ENCODE assay signal across 8 cellular contexts in the genomic region with DNA sequence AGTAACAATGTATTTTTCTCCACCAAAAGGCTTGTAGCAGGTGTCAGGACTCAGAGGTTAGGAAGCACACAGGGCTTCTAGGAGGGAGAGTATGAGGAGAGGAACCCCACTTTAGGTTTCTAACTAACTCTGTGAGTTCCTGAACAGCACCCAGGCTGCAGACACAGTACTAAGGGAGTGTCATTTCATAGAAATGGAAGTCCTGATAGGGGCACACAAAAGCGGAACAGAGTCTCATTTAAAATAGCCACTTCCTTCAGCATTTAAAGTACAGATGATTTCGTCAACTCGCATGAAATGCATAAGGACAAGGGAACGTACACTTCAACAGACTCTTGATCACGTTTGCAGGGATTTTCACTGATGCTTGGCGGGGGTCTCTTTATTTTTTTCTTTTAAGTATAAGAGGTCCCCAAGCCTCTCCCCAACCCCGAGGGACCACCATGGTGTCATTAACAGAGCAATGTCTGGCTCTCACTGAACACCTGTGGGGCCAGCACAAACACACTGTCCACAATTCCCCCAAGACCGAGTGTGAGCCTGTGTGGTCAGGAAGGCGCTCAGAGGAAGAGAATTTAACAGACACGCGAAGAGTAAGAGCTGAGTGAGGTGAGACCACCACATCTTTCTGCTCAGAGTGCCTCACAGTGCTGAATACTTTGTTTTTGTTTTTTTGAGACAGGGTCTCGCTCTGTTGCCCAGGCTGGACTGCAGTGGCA.
DNase-seq lines count a peak whose midpoint lies in the region; ATAC-seq, FAIRE-seq and TF ChIP-seq lines count a peak whose summit lies in the region.

No MANE protein-coding gene starts in this region.

- DNase-seq in CD1c-positive myeloid dendritic cell (ENCODE audit: extremely low spot score), result peak; percentile 88
- DNase-seq in GM19239 (ENCODE audit: insufficient read length, low spot score), result no peak
- DNase-seq in activated T-helper 2 cell treated with anti-CD3 and anti-CD28 coated beads, Interferon-gamma antibody, Interleukin-2, Interleukin-4, amounts not matched to agents 10 μg/mL and 5 μg/mL and 100 μg/mL, durations not matched to agents 14 hours and 24 hours and 36 hours (ENCODE audit: low spot score), result no peak
- no peak for DNase-seq in posterior vena cava (ENCODE audit: low spot score)
- no peak for DNase-seq in Calu3
- DNase-seq in hepatic stellate cell (ENCODE audit: low spot score), result no peak
- no peak for DNase-seq in cerebellar cortex (ENCODE audit: low spot score)

- H3K27me3 Mint-ChIP-seq in activated T-helper 2 cell treated with anti-CD3 and anti-CD28 coated beads, Interferon-gamma antibody, Interleukin-2, Interleukin-4, amounts not matched to agents 10 μg/mL and 5 μg/mL and 100 μg/mL, durations not matched to agents 14 hours and 24 hours and 36 hours (ENCODE audit: low read depth), result no peaks in the 10 kb centered on the region
- H3K27me3 Mint-ChIP-seq in Calu3 (ENCODE audit: unreplicated experiment), result no peaks in the 10 kb centered on the region

- ATAC-seq in HG03135 (IDR thresholded peaks at IDR 0.05; ENCODE audit: unreplicated experiment), result peak; percentile 74

- no peak for TF ChIP-seq CTCF in Calu3 (IDR thresholded peaks at IDR 0.05; ENCODE audit: unreplicated experiment)

- peak; percentile 97 for FAIRE-seq in GM19239 (lab: Jason Lieb, UNC)

- H3K9me3 Mint-ChIP-seq in activated T-helper 2 cell treated with anti-CD3 and anti-CD28 coated beads, Interferon-gamma antibody, Interleukin-2, Interleukin-4, amounts not matched to agents 10 μg/mL and 5 μg/mL and 100 μg/mL, durations not matched to agents 14 hours and 24 hours and 36 hours, result no peaks in the 10 kb centered on the region
- no peaks in the 10 kb centered on the region for H3K9me3 Mint-ChIP-seq in Calu3 (ENCODE audit: low read depth, unreplicated experiment)

- intact Hi-C loops in activated T-helper 2 cell treated with anti-CD3 and anti-CD28 coated beads, Interferon-gamma antibody, Interleukin-2, Interleukin-4, amounts not matched to agents 10 μg/mL and 5 μg/mL and 100 μg/mL, durations not matched to agents 14 hours and 24 hours and 36 hours (cut with micrococcal nuclease), result no loop called here
- intact Hi-C loops in posterior vena cava (cut with DNase I) (no loop called here), Calu3 (cut with micrococcal nuclease; ENCODE audit: unreplicated experiment) (no loop called here)

- peaks cover 9% of the 10 kb centered on the region for H3K4me1 Mint-ChIP-seq in activated T-helper 2 cell treated with anti-CD3 and anti-CD28 coated beads, Interferon-gamma antibody, Interleukin-2, Interleukin-4, amounts not matched to agents 10 μg/mL and 5 μg/mL and 100 μg/mL, durations not matched to agents 14 hours and 24 hours and 36 hours (ENCODE audit: low read depth)
- H3K4me1 Mint-ChIP-seq in Calu3 (ENCODE audit: low read depth, unreplicated experiment), result no peaks in the 10 kb centered on the region

- H3K4me3 Mint-ChIP-seq in activated T-helper 2 cell treated with anti-CD3 and anti-CD28 coated beads, Interferon-gamma antibody, Interleukin-2, Interleukin-4, amounts not matched to agents 10 μg/mL and 5 μg/mL and 100 μg/mL, durations not matched to agents 14 hours and 24 hours and 36 hours (ENCODE audit: low read depth), result no peak overlapping the region
- H3K4me3 Mint-ChIP-seq in Calu3 (ENCODE audit: low read depth, unreplicated experiment), result no peak overlapping the region

- no TSS peak for BruUV-seq in Calu3 (replicated peaks; lab: Mats Ljungman, UMichigan)

- CTCF ChIA-PET in Calu3 (lab: Charles Lee), result interaction anchor here (0.7 kb wide), 1 partner anchor 90 kb away, joined by 4 read pairs; no protein-coding TSS in a partner anchor

- peaks cover 97% of the 10 kb centered on the region for H3K36me3 Mint-ChIP-seq in activated T-helper 2 cell treated with anti-CD3 and anti-CD28 coated beads, Interferon-gamma antibody, Interleukin-2, Interleukin-4, amounts not matched to agents 10 μg/mL and 5 μg/mL and 100 μg/mL, durations not matched to agents 14 hours and 24 hours and 36 hours (ENCODE audit: low read depth)
- peaks cover 4% of the 10 kb centered on the region for H3K36me3 Mint-ChIP-seq in Calu3 (ENCODE audit: insufficient read depth, unreplicated experiment)

- H3K27ac Mint-ChIP-seq in activated T-helper 2 cell treated with anti-CD3 and anti-CD28 coated beads, Interferon-gamma antibody, Interleukin-2, Interleukin-4, amounts not matched to agents 10 μg/mL and 5 μg/mL and 100 μg/mL, durations not matched to agents 14 hours and 24 hours and 36 hours, result peak overlapping the region; percentile 58
- no peak overlapping the region for H3K27ac Mint-ChIP-seq in Calu3 (ENCODE audit: unreplicated experiment)
